Comparison of ENCODE assay signal across 1 cellular context in genomic region chr3:5210926-5211325, GRCh38.
TF ChIP-seq lines count a peak whose summit lies in the region.

No MANE protein-coding gene starts in this region.

TF ChIP-seq in WTC11, 78 proteins besides CTCF, POLR2A, EP300 and RAD21 (continued from another document):
- TF ChIP-seq ATF6 (CRISPR knock-in tag; IDR thresholded peaks at IDR 0.05) = no peak
- no peak for TF ChIP-seq ZNF281 (CRISPR knock-in tag; IDR thresholded peaks at IDR 0.05)
- no peak for TF ChIP-seq ZBTB21 (CRISPR knock-in tag; IDR thresholded peaks at IDR 0.05; ENCODE audit: borderline replicate concordance)
